Comparison of ENCODE assay signal across 19 cellular contexts in genomic region chr7:28266377-28266776, GRCh38.
DNase-seq lines count a peak whose midpoint lies in the region; ATAC-seq, FAIRE-seq and TF ChIP-seq lines count a peak whose summit lies in the region.
"Had no signal": no experiment of that assay in that cellular context is flagged by ENCODE, and none has a peak within 500 bp of the region (broad histone marks: within the 10 kb centered on the region; RNA-seq: fewer than 3 reads in every experiment).

No MANE protein-coding gene starts in this region.

- H3K27me3 ChIP-seq in HCT116 (ENCODE audit: insufficient read depth, low read length) (no peaks in the 10 kb centered on the region), K562 (ENCODE audit: control insufficient read depth in 2 of 2, insufficient read depth in 2 of 2, low read length in 2 of 2) (no peaks in the 10 kb centered on the region), neuronal stem cell (ENCODE audit: control insufficient read depth in 3 of 3, insufficient read depth in 3 of 3, low read depth in 1 of 3, low read length in 3 of 3) (peaks cover 0 to 7% (median 0%) of the 10 kb centered on the region in 3 experiments), brain microvascular endothelial cell (replicated peaks) (no peaks in the 10 kb centered on the region)

- H3K9me2 ChIP-seq in HCT116 (ENCODE audit: insufficient read depth), result no peaks in the 10 kb centered on the region

- TF ChIP-seq CTCF in HCT116 (IDR thresholded peaks at IDR 0.05 in 2 of 3, conservative IDR thresholded peaks at IDR 0.05 in 1 of 3; ENCODE audit: borderline replicate concordance in 1 of 3, insufficient read depth in 1 of 3, low read depth in 2 of 3, low read length in 2 of 3) (no peak), K562 (IDR thresholded peaks at IDR 0.05 in 2 of 3, conservative IDR thresholded peaks at IDR 0.05 in 1 of 3; ENCODE audit: insufficient read depth in 2 of 3, low read depth in 1 of 3, low read length in 3 of 3) (no peak), brain microvascular endothelial cell (IDR thresholded peaks at IDR 0.05; ENCODE audit: low read depth, low read length, missing control alignments) (no peak)

- TF ChIP-seq RAD21 in HCT116 (IDR thresholded peaks at IDR 0.05; ENCODE audit: low read depth) (no peak), K562 (CRISPR knock-in tag; conservative IDR thresholded peaks at IDR 0.05 in 1 of 2, IDR thresholded peaks at IDR 0.05 in 1 of 2) (no peak)

- no peak overlapping the region for H3K23ac ChIP-seq in neuronal stem cell (ENCODE audit: low read depth, low read length, poor library complexity)

- DNase-seq in HCT116 (ENCODE audit: low read depth, low spot score) (no peak), NCI-H69 (lab: John Stamatoyannopoulos, UW) (peak; percentile 37), K562 (ENCODE audit: extremely low read depth in 1 of 4, low spot score in 3 of 4) (no peak), neuronal stem cell (ENCODE audit: low spot score) (no peak), brain microvascular endothelial cell (no peak), NCI-H774 (lab: John Stamatoyannopoulos, UW) (no peak)
- DNase-seq: C1 segment of cervical spinal cord; CD8-positive, alpha-beta memory T cell; DMS53; H7; NCI-H1092 treated with DMSO at 0.1 percent for 48 hours; NCI-H1694 treated with DMSO at 0.1 percent for 48 hours; NCI-H2107; NCI-H226; NCI-H524 treated with DMSO at 0.1 percent for 48 hours; NK-92 treated with Interleukin-12 subunit alpha and Interleukin-12 subunit beta, amount 100 ng/mL, for 24 hours; SIG-M5 had no signal

- H3K79me2 ChIP-seq in HCT116 (ENCODE audit: insufficient read depth, low read length), result no peaks in the 10 kb centered on the region
- H3K79me2 ChIP-seq in K562 (ENCODE audit: control insufficient read depth, insufficient read depth, low read length), result no peaks in the 10 kb centered on the region

- no peak overlapping the region for H3K9ac ChIP-seq in HCT116 (ENCODE audit: low read length)
- no peak overlapping the region for H3K9ac ChIP-seq in K562 (ENCODE audit: insufficient read depth in 1 of 2, low read depth in 2 of 2, low read length in 2 of 2)
- H3K9ac ChIP-seq in neuronal stem cell (ENCODE audit: low read depth, low read length, poor library complexity), result no peak overlapping the region

- RAD21 ChIA-PET in HCT116 (lab: Charles Lee; ENCODE audit: low non-redundant PET in 1 of 2, low total read pairs in 2 of 2, uncharacterized antibody in 2 of 2, unreplicated experiment in 2 of 2), result no interaction called here

- no peaks in the 10 kb centered on the region for H3K9me1 ChIP-seq in K562 (ENCODE audit: control insufficient read depth, insufficient read depth, low read length)

- H2BK120ac ChIP-seq in neuronal stem cell (ENCODE audit: low read depth, low read length), result no peak overlapping the region

- H3K4me3 ChIP-seq in HCT116 (replicated peaks in 1 of 2; ENCODE audit: low read depth in 1 of 2, low read length in 2 of 2), result no peak overlapping the region
- no peak overlapping the region for H3K4me3 ChIP-seq in K562
- no peak overlapping the region for H3K4me3 ChIP-seq in neuronal stem cell (ENCODE audit: low read length in 2 of 2)
- H3K4me3 ChIP-seq in brain microvascular endothelial cell (ENCODE audit: low read depth, low read length), result no peak overlapping the region

- no peak overlapping the region for H3K27ac ChIP-seq in HCT116 (ENCODE audit: low read depth, low read length)
- H3K27ac ChIP-seq in K562 (ENCODE audit: extremely low read depth, low read depth, low read length), result no peak overlapping the region
- no peak overlapping the region for H3K27ac ChIP-seq in neuronal stem cell (replicated peaks; ENCODE audit: low read length)
- no peak overlapping the region for H3K27ac ChIP-seq in brain microvascular endothelial cell
- H3K27ac ChIP-seq: RWPE1 had no signal

- in situ Hi-C loops in K562 (cut with MboI) (no loop called here), brain microvascular endothelial cell (cut with HindIII; ENCODE audit: low pct_ligation_motif_present, low sequenced_read_pairs) (no loop called here)

- H4K20me1 ChIP-seq in HCT116 (ENCODE audit: insufficient read depth) (no peaks in the 10 kb centered on the region), K562 (replicated peaks; ENCODE audit: control insufficient read depth, insufficient read depth, low read length) (no peaks in the 10 kb centered on the region)

- H2AK5ac ChIP-seq in neuronal stem cell (ENCODE audit: low read depth, low read length), result no peak overlapping the region

- WGBS in K562 (ENCODE audit: insufficient coverage, low coverage, missing lambda C conversion rate), result 0% methylated on average over 2 of the region's 2 CpGs
- WGBS in neuronal stem cell (ENCODE audit: extremely low coverage in 2 of 2, insufficient read length in 2 of 2, insufficient replicate concordance in 1 of 2), 2 donors, result no CpG with 5 or more reads among the region's 2 CpGs

- H3K4me2 ChIP-seq in HCT116 (ENCODE audit: low read length) (no peak overlapping the region), K562 (ENCODE audit: insufficient read depth, low read length) (no peak overlapping the region), neuronal stem cell (ENCODE audit: insufficient read depth, low read length, poor library complexity, severe bottlenecking) (no peak overlapping the region)

- no peak overlapping the region for H3K18ac ChIP-seq in neuronal stem cell (ENCODE audit: low read length)

- H4K8ac ChIP-seq in neuronal stem cell (ENCODE audit: low read depth, low read length), result no peak overlapping the region

- H4K91ac ChIP-seq in neuronal stem cell (ENCODE audit: low read depth, low read length, poor library complexity), result no peak overlapping the region

- no peaks in the 10 kb centered on the region for H3K4me1 ChIP-seq in HCT116 (ENCODE audit: control insufficient read depth in 1 of 2, insufficient read depth in 2 of 2, low read length in 2 of 2)
- no peaks in the 10 kb centered on the region for H3K4me1 ChIP-seq in K562 (replicated peaks in 1 of 2; ENCODE audit: control insufficient read depth in 2 of 2, insufficient read depth in 2 of 2, low read length in 2 of 2)
- H3K4me1 ChIP-seq in neuronal stem cell (ENCODE audit: control insufficient read depth in 2 of 2, insufficient read depth in 1 of 2, low read depth in 1 of 2, low read length in 2 of 2), result no peaks in the 10 kb centered on the region

- no peaks in the 10 kb centered on the region for H3K79me1 ChIP-seq in neuronal stem cell (ENCODE audit: low read depth, low read length)

- no peak overlapping the region for H3K4ac ChIP-seq in neuronal stem cell (ENCODE audit: low read length)

- no peak for TF ChIP-seq EP300 in K562 (IDR thresholded peaks at IDR 0.05; ENCODE audit: low read length)

- no peak for ATAC-seq in HCT116
- ATAC-seq in K562, result no peak
- ATAC-seq in HG02571 (IDR thresholded peaks at IDR 0.05; ENCODE audit: unreplicated experiment), result no peak

- no peaks in the 10 kb centered on the region for H3K36me3 ChIP-seq in HCT116 (ENCODE audit: control insufficient read depth in 1 of 2, insufficient read depth in 2 of 2, low read length in 2 of 2)
- H3K36me3 ChIP-seq in K562 (ENCODE audit: control insufficient read depth, insufficient read depth, low read length), result no peaks in the 10 kb centered on the region
- no peaks in the 10 kb centered on the region for H3K36me3 ChIP-seq in neuronal stem cell (replicated peaks in 1 of 2; ENCODE audit: control insufficient read depth in 2 of 2, insufficient read depth in 2 of 2, low read length in 2 of 2)
- no peaks in the 10 kb centered on the region for H3K36me3 ChIP-seq in brain microvascular endothelial cell (replicated peaks)

- no peak overlapping the region for H2BK12ac ChIP-seq in neuronal stem cell (ENCODE audit: low read length)

- H3K9me3 ChIP-seq in HCT116 (ENCODE audit: control insufficient read depth in 1 of 2, insufficient read depth in 1 of 2, low read depth in 1 of 2, low read length in 2 of 2) (no peaks in the 10 kb centered on the region), K562 (replicated peaks; ENCODE audit: control insufficient read depth, insufficient read depth, low read depth, low read length) (no peaks in the 10 kb centered on the region), neuronal stem cell (replicated peaks in 1 of 2; ENCODE audit: control insufficient read depth in 2 of 2, insufficient read depth in 1 of 2, low read depth in 1 of 2, low read length in 2 of 2) (no peaks in the 10 kb centered on the region)

- BruUV-seq in HCT116 (replicated peaks; lab: Mats Ljungman, UMichigan), result no TSS peak
- no TSS peak for BruUV-seq in K562 (replicated peaks; lab: Mats Ljungman, UMichigan)

- no peak for TF ChIP-seq POLR2A in HCT116 (IDR thresholded peaks at IDR 0.05; ENCODE audit: borderline replicate concordance, extremely low read depth, insufficient read depth, insufficient read length)
- no peak for TF ChIP-seq POLR2A in K562 (conservative IDR thresholded peaks at IDR 0.05)

- H2AFZ ChIP-seq in HCT116 (ENCODE audit: low read depth, low read length, poor library complexity, severe bottlenecking) (no peak overlapping the region), K562 (ENCODE audit: low read depth, low read length) (no peak overlapping the region), neuronal stem cell (ENCODE audit: low read length) (peak overlapping the region; percentile 64)

- POLR2A ChIA-PET in HCT116 (lab: Charles Lee) (no interaction called here), K562 (lab: Yijun Ruan, JAX) (no interaction called here)

- intact Hi-C loops in HCT116 (cut with micrococcal nuclease), result no loop called here
- intact Hi-C loops in K562 (cut with micrococcal nuclease), result no loop called here

- no peak for FAIRE-seq in K562 (lab: Jason Lieb, UNC)

- H3K14ac ChIP-seq in neuronal stem cell (ENCODE audit: low read length), result no peak overlapping the region

- H2BK5ac ChIP-seq in neuronal stem cell (ENCODE audit: low read length), result no peak overlapping the region

- CTCF ChIA-PET in HCT116 (lab: Charles Lee) (no interaction called here), K562 (lab: Yijun Ruan, JAX; ENCODE audit: low intra/inter-chr PET ratio) (no interaction called here)

- H2BK15ac ChIP-seq in neuronal stem cell (ENCODE audit: low read length), result no peak overlapping the region

TF ChIP-seq in HCT116, 20 proteins besides CTCF, POLR2A, EP300 and RAD21:
- TF ChIP-seq CEBPB (IDR thresholded peaks at IDR 0.05; ENCODE audit: low read depth), result no peak
- peak; percentile 22; the same call in 1 of the 2 replicates for TF ChIP-seq SRF (IDR thresholded peaks at IDR 0.05; ENCODE audit: low read depth)
